In the genomic region with DNA sequence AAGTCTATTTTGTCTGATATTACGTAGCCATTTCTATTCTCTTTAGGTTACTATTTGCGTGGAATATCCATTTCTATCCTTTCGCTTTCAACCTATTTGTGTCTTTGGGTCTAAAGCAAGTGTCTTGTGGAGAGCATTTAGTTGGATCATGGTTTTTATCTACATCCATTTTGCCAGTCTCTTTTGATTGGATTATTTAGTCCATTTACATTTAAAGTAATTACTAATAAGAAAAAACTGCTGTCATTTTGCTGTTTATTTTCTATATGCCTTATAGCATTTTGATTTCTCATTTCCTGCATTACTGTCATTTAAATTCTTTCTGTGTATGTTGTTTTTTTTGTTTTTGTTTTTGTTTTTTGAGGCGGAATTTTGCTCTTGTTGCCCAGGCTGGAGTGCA, we compare ENCODE assay signal across 6 cellular contexts.
"Had no signal": no experiment of that assay in that cellular context is flagged by ENCODE, and none has a peak within 500 bp of the region (broad histone marks: within the 10 kb centered on the region; RNA-seq: fewer than 3 reads in every experiment).

No MANE protein-coding gene starts in this region.

- DNase-seq: GDM1, GF-D8 had no signal

- ATAC-seq: GM12878 had no signal

- H3K4me3 ChIP-seq: GM12878 had no signal

- FAIRE-seq: GM12878, GM12891, GM12892, GM18507 had no signal
